Comparison of ENCODE assay signal across 20 cellular contexts in genomic region chr21:33392586-33392985, GRCh38. TPM values are rescaled to one million over a fixed set of nuclear protein-coding genes. Genes with fewer than 3 reads are reported as not detected.
DNase-seq lines count a peak whose midpoint lies in the region; ATAC-seq, FAIRE-seq and TF ChIP-seq lines count a peak whose summit lies in the region.
"Had no signal": no experiment of that assay in that cellular context is flagged by ENCODE, and none has a peak within 500 bp of the region (broad histone marks: within the 10 kb centered on the region; RNA-seq: fewer than 3 reads in every experiment).

No MANE protein-coding gene starts in this region.

- H2AFZ ChIP-seq in GM23338 (peak overlapping the region; percentile 66; the same call in 1 of the 2 replicates), H1 (ENCODE audit: low read length) (no peak overlapping the region), neuronal stem cell (ENCODE audit: low read length) (peak overlapping the region; percentile 43), Karpas-422 (ENCODE audit: low read length) (no peak overlapping the region)

- H3K18ac ChIP-seq in H1 (ENCODE audit: extremely low read depth, low read length), result no peak overlapping the region
- no peak overlapping the region for H3K18ac ChIP-seq in neuronal stem cell (ENCODE audit: low read length)

- no peak for FAIRE-seq in H1 (lab: Jason Lieb, UNC)

- no peak for TF ChIP-seq POLR2A in H1 (IDR thresholded peaks at IDR 0.05; ENCODE audit: control extremely low read depth in 1 of 2, low read depth in 2 of 2, low read length in 2 of 2)

- H3K79me2 ChIP-seq in GM23338 (replicated peaks; ENCODE audit: insufficient read depth), result no peaks in the 10 kb centered on the region
- H3K79me2 ChIP-seq in H1 (ENCODE audit: control insufficient read depth in 1 of 2, insufficient read depth in 2 of 2, low read length in 2 of 2), result no peaks in the 10 kb centered on the region
- H3K79me2 ChIP-seq in Karpas-422 (ENCODE audit: low read length), result no peaks in the 10 kb centered on the region

- H4K5ac ChIP-seq in H1 (ENCODE audit: insufficient read length, low read depth, low read length), result no peak overlapping the region

- no peaks in the 10 kb centered on the region for H4K20me1 ChIP-seq in GM23338 (replicated peaks; ENCODE audit: insufficient read depth)
- no peaks in the 10 kb centered on the region for H4K20me1 ChIP-seq in H1 (replicated peaks in 1 of 2; ENCODE audit: control insufficient read depth in 1 of 2, insufficient read depth in 2 of 2, low read length in 2 of 2)
- H4K20me1 ChIP-seq in Karpas-422 (ENCODE audit: insufficient read depth, low read depth, low read length), result no peaks in the 10 kb centered on the region

- no peak overlapping the region for H4K91ac ChIP-seq in H1 (replicated peaks; ENCODE audit: insufficient read length, low read length)
- no peak overlapping the region for H4K91ac ChIP-seq in neuronal stem cell (ENCODE audit: low read depth, low read length, poor library complexity)

- CTCF ChIA-PET in H1 (lab: Charles Lee; ENCODE audit: partially characterized antibody), result interaction anchor here (0.8 kb wide), 1 partner anchor 14 kb away, joined by 3 read pairs; no protein-coding TSS in a partner anchor

- H3K4me2 ChIP-seq in GM23338 (no peak overlapping the region), H1 (ENCODE audit: insufficient read depth in 1 of 2, low read depth in 2 of 2, low read length in 2 of 2) (no peak overlapping the region), neuronal stem cell (ENCODE audit: insufficient read depth, low read length, poor library complexity, severe bottlenecking) (no peak overlapping the region), Karpas-422 (ENCODE audit: low read depth, low read length, poor library complexity, severe bottlenecking) (no peak overlapping the region)
- H3K4me2 ChIP-seq: SK-N-SH had no signal

- H3K27ac Mint-ChIP-seq in activated T-cell treated with anti-CD3 and anti-CD28 coated beads, Interleukin-2, amount 50 U/mL, for 72 hours, result peak overlapping the region; percentile 14
- H3K27ac Mint-ChIP-seq in GM23338, result no peak overlapping the region

- no peak overlapping the region for H2BK5ac ChIP-seq in H1 (ENCODE audit: low read depth, low read length)
- H2BK5ac ChIP-seq in neuronal stem cell (ENCODE audit: low read length), result no peak overlapping the region

- no peaks in the 10 kb centered on the region for H3F3A ChIP-seq in GM23338 (replicated peaks; ENCODE audit: low read depth)

- H3K4me1 ChIP-seq in GM23338 (ENCODE audit: insufficient read depth), result no peaks in the 10 kb centered on the region
- 0 out of 7 replicates have a peak, but pooled peaks cover 0 to 2% (median 0%) of the 10 kb centered on the region in 4 experiments for H3K4me1 ChIP-seq in H1 (replicated peaks in 1 of 4; ENCODE audit: control insufficient read depth in 3 of 4, insufficient read depth in 4 of 4, low read length in 3 of 4)
- peaks cover 0 to 5% of the 10 kb centered on the region in 2 donors for H3K4me1 ChIP-seq in neuronal stem cell (ENCODE audit: control insufficient read depth in 2 of 2, insufficient read depth in 1 of 2, low read depth in 1 of 2, low read length in 2 of 2)
- no peaks in the 10 kb centered on the region for H3K4me1 ChIP-seq in Karpas-422 (ENCODE audit: low read length)
- H3K4me1 ChIP-seq: HAP-1 had no signal

- H3K4me3 Mint-ChIP-seq in activated T-cell treated with anti-CD3 and anti-CD28 coated beads, Interleukin-2, amount 50 U/mL, for 72 hours, result no peak overlapping the region
- no peak overlapping the region for H3K4me3 Mint-ChIP-seq in GM23338

- H3K9me3 Mint-ChIP-seq in activated T-cell treated with anti-CD3 and anti-CD28 coated beads, Interleukin-2, amount 50 U/mL, for 72 hours, result no peaks in the 10 kb centered on the region
- H3K9me3 Mint-ChIP-seq in GM23338, result no peaks in the 10 kb centered on the region

- H3K36me3 ChIP-seq in GM23338 (ENCODE audit: insufficient read depth) (no peaks in the 10 kb centered on the region), H1 (ENCODE audit: control insufficient read depth in 2 of 4, insufficient read depth in 4 of 4, low read length in 3 of 4) (no peaks in the 10 kb centered on the region), neuronal stem cell (replicated peaks in 1 of 2; ENCODE audit: control insufficient read depth in 2 of 2, insufficient read depth in 2 of 2, low read length in 2 of 2) (no peaks in the 10 kb centered on the region), Karpas-422 (ENCODE audit: insufficient read depth, low read length) (no peaks in the 10 kb centered on the region)
- H3K36me3 ChIP-seq: HAP-1 had no signal

- no peak overlapping the region for H3K27ac ChIP-seq in GM23338 (ENCODE audit: low read depth)
- H3K27ac ChIP-seq in H1 (ENCODE audit: low read depth, low read length), result no peak overlapping the region
- H3K27ac ChIP-seq in neuronal stem cell (replicated peaks; ENCODE audit: low read length), result no peak overlapping the region
- H3K27ac ChIP-seq in Karpas-422 (ENCODE audit: low read length), result no peak overlapping the region

- H4K8ac ChIP-seq in H1 (ENCODE audit: extremely low read depth, insufficient read depth, low read length), result no peak overlapping the region
- no peak overlapping the region for H4K8ac ChIP-seq in neuronal stem cell (ENCODE audit: low read depth, low read length)

- no peaks in the 10 kb centered on the region; the same call in 1 of the 2 replicates for H3K23me2 ChIP-seq in H1 (ENCODE audit: low read depth, low read length)

- H3K79me1 ChIP-seq in H1 (ENCODE audit: low read depth, low read length), result no peaks in the 10 kb centered on the region
- no peaks in the 10 kb centered on the region for H3K79me1 ChIP-seq in neuronal stem cell (ENCODE audit: low read depth, low read length)

- no peaks in the 10 kb centered on the region for H3K9me2 ChIP-seq in GM23338 (ENCODE audit: insufficient read depth)
- no peaks in the 10 kb centered on the region for H3K9me2 ChIP-seq in Karpas-422 (replicated peaks; ENCODE audit: insufficient read depth, low read length)
- H3K9me2 ChIP-seq: SK-N-SH had no signal

- H3K9me3 ChIP-seq in H1 (ENCODE audit: insufficient read depth in 2 of 2, low read depth in 1 of 2, low read length in 1 of 2), result no peaks in the 10 kb centered on the region
- no peaks in the 10 kb centered on the region for H3K9me3 ChIP-seq in neuronal stem cell (replicated peaks in 1 of 2; ENCODE audit: control insufficient read depth in 2 of 2, insufficient read depth in 1 of 2, low read depth in 1 of 2, low read length in 2 of 2)
- no peaks in the 10 kb centered on the region for H3K9me3 ChIP-seq in Karpas-422 (ENCODE audit: low read length)
- H3K9me3 ChIP-seq: HAP-1, SK-N-SH had no signal

- no peak overlapping the region for H3K56ac ChIP-seq in H1 (replicated peaks; ENCODE audit: insufficient read length, low read depth, low read length)

- no peaks in the 10 kb centered on the region for H3K4me1 Mint-ChIP-seq in activated T-cell treated with anti-CD3 and anti-CD28 coated beads, Interleukin-2, amount 50 U/mL, for 72 hours (ENCODE audit: low read depth)
- peaks cover 4% of the 10 kb centered on the region for H3K4me1 Mint-ChIP-seq in GM23338

- TF ChIP-seq RAD21 in H1 (IDR thresholded peaks at IDR 0.05 in 1 of 2, conservative IDR thresholded peaks at IDR 0.05 in 1 of 2; ENCODE audit: low read depth in 2 of 2, low read length in 2 of 2), result no peak

- no peak overlapping the region for H2AK5ac ChIP-seq in H1 (ENCODE audit: low read depth, low read length)
- no peak overlapping the region for H2AK5ac ChIP-seq in neuronal stem cell (ENCODE audit: low read depth, low read length)

- TF ChIP-seq EP300 in H1 (IDR thresholded peaks at IDR 0.05; ENCODE audit: borderline replicate concordance in 1 of 2, low read depth in 2 of 2, low read length in 2 of 2), result no peak

- H3K27me3 Mint-ChIP-seq in activated T-cell treated with anti-CD3 and anti-CD28 coated beads, Interleukin-2, amount 50 U/mL, for 72 hours (ENCODE audit: low read depth), result peaks cover 31% of the 10 kb centered on the region
- no peaks in the 10 kb centered on the region for H3K27me3 Mint-ChIP-seq in GM23338 (ENCODE audit: insufficient read depth, low read depth, poor library complexity)

- H3K4me3 ChIP-seq in GM23338, result no peak overlapping the region
- no peak overlapping the region for H3K4me3 ChIP-seq in H1 (ENCODE audit: extremely low read depth in 1 of 4, insufficient read depth in 2 of 4, low read depth in 3 of 4, low read length in 4 of 4)
- H3K4me3 ChIP-seq in neuronal stem cell (ENCODE audit: low read length in 2 of 2), result no peak overlapping the region
- no peak overlapping the region for H3K4me3 ChIP-seq in Karpas-422 (ENCODE audit: low read length)
- H3K4me3 ChIP-seq: HAP-1 had no signal

- POLR2A ChIA-PET in H1 (lab: Charles Lee; ENCODE audit: partially characterized antibody), result interaction anchor here (1.4 kb wide), 1 partner anchor 10 kb away, joined by 3 read pairs; the partner anchor contains the start of gene IFNGR2

- H3K4ac ChIP-seq in H1 (replicated peaks; ENCODE audit: insufficient read length, low read depth, low read length), result no peak overlapping the region
- H3K4ac ChIP-seq in neuronal stem cell (ENCODE audit: low read length), result no peak overlapping the region

- WGBS in H1 (ENCODE audit: extremely low coverage in 1 of 2, insufficient coverage in 1 of 2, insufficient read length in 1 of 2, insufficient replicate concordance in 2 of 2, low coverage in 1 of 2, low lambda C conversion rate in 2 of 2, missing lambda C conversion rate in 1 of 2), 2 experiments, result 77% methylated on average over 9 of the region's 9 CpGs; no CpG with 5 or more reads in 1 of the 2 experiments
- WGBS in neuronal stem cell (ENCODE audit: extremely low coverage in 2 of 2, insufficient read length in 2 of 2, insufficient replicate concordance in 1 of 2), 2 donors, result no CpG with 5 or more reads among the region's 9 CpGs

- H3K9ac ChIP-seq in H1 (replicated peaks in 1 of 4; ENCODE audit: extremely low read depth in 1 of 4, low read depth in 3 of 4, low read length in 3 of 4) (no peak overlapping the region), neuronal stem cell (ENCODE audit: low read depth, low read length, poor library complexity) (no peak overlapping the region), Karpas-422 (ENCODE audit: low read length) (no peak overlapping the region)
- H3K9ac ChIP-seq: SK-N-SH had no signal

- H3K23ac ChIP-seq in H1 (ENCODE audit: insufficient read length), result no peak overlapping the region
- H3K23ac ChIP-seq in neuronal stem cell (ENCODE audit: low read depth, low read length, poor library complexity), result no peak overlapping the region

- H2BK15ac ChIP-seq in H1 (ENCODE audit: low read length) (no peak overlapping the region), neuronal stem cell (ENCODE audit: low read length) (no peak overlapping the region)

- H2BK120ac ChIP-seq in H1 (replicated peaks; ENCODE audit: low read depth, low read length) (no peak overlapping the region), neuronal stem cell (ENCODE audit: low read depth, low read length) (no peak overlapping the region)

- TF ChIP-seq CTCF in GM23338 (conservative IDR thresholded peaks at IDR 0.05; ENCODE audit: low read depth in 2 of 2) (no peak), H1 (IDR thresholded peaks at IDR 0.05; ENCODE audit: control extremely low read depth in 1 of 3, insufficient read depth in 1 of 3, low read depth in 1 of 3, low read length in 3 of 3) (no peak)

- peak overlapping the region; percentile 5; the same call in 1 of the 2 replicates for H2BK12ac ChIP-seq in H1 (ENCODE audit: low read depth, low read length)
- no peak overlapping the region for H2BK12ac ChIP-seq in neuronal stem cell (ENCODE audit: low read length)

- H2BK20ac ChIP-seq in H1 (ENCODE audit: low read length), result 0 out of 2 replicates have a peak overlapping the region, but pooled peaks have one; percentile 6

- no peaks in the 10 kb centered on the region for H3K36me3 Mint-ChIP-seq in activated T-cell treated with anti-CD3 and anti-CD28 coated beads, Interleukin-2, amount 50 U/mL, for 72 hours (ENCODE audit: insufficient read depth in 2 of 2)
- no peaks in the 10 kb centered on the region for H3K36me3 Mint-ChIP-seq in GM23338 (ENCODE audit: low read depth)

- no peaks in the 10 kb centered on the region for H3K27me3 ChIP-seq in GM23338 (ENCODE audit: insufficient read depth)
- no peaks in the 10 kb centered on the region; a peak in 1 of 7 replicates for H3K27me3 ChIP-seq in H1 (replicated peaks in 1 of 4; ENCODE audit: control insufficient read depth in 3 of 4, extremely low read depth in 1 of 4, insufficient read depth in 3 of 4, low read length in 3 of 4)
- no peaks in the 10 kb centered on the region for H3K27me3 ChIP-seq in neuronal stem cell (ENCODE audit: control insufficient read depth in 3 of 3, insufficient read depth in 3 of 3, low read depth in 1 of 3, low read length in 3 of 3)
- no peaks in the 10 kb centered on the region for H3K27me3 ChIP-seq in Karpas-422 (ENCODE audit: low read length)

- DNase-seq in activated T-cell treated with anti-CD3 and anti-CD28 coated beads, Interleukin-2, amount 50 U/mL, for 72 hours, result no peak
- no peak for DNase-seq in activated T-cell treated with anti-CD3 and anti-CD28 coated beads, Interleukin-2, amount 50 U/mL, for 1 hour
- DNase-seq in GM23338 (ENCODE audit: low spot score) (no peak), H1 (ENCODE audit: low read depth in 1 of 2, low spot score in 2 of 2) (no peak), neuronal stem cell (ENCODE audit: low spot score) (no peak), NCI-H1417 treated with DMSO at 0.1 percent for 48 hours (lab: John Stamatoyannopoulos, UW) (no peak), NCI-H446 treated with DMSO at 0.1 percent for 48 hours (lab: John Stamatoyannopoulos, UW) (no peak), Karpas-422 (no peak)
- DNase-seq: 8988T; AML-193; DMS79 treated with DMSO at 0.1 percent for 48 hours; KBM-7; NCI-H1417; NCI-H187; NCI-H510A treated with DMSO at 0.1 percent for 48 hours; NCI-H774; NK-92 treated with Interleukin-12 subunit alpha and Interleukin-12 subunit beta, amount 100 ng/mL, for 24 hours; SIG-M5; SK-N-SH had no signal

- H3K14ac ChIP-seq in H1 (ENCODE audit: insufficient read length) (no peak overlapping the region), neuronal stem cell (ENCODE audit: low read length) (no peak overlapping the region)

- ATAC-seq in activated T-cell treated with anti-CD3 and anti-CD28 coated beads, Interleukin-2, amount 50 U/mL, for 72 hours (replicated peaks in 1 of 2), result no peak
- ATAC-seq in GM23338, result no peak

RNA-seq across cellular contexts. Expression of gene IFNGR2, which starts 10.6 kb away (rescaled TPM):
- 10 to 100 TPM; 25.2 to 34.6 TPM for total RNA-seq in activated T-cell treated with anti-CD3 and anti-CD28 coated beads, Interleukin-2, amount 50 U/mL, for 72 hours
- 21.9 and 25.0 TPM in 2 replicates for total RNA-seq in GM23338 (2014; rRNA removed; shearing (Covaris generic))
- 29.4 and 29.9 TPM in 2 replicates for polyA plus RNA-seq in GM23338 (2016; fragmentation: Nextera tagmentation; extraction: Ambion mirVana)
- total RNA-seq in H1 (2021; fragmentation: NEBNext Ultra II Directional; extraction: Animal tissue kit (Norgen Biotek cat#: 25700)), result 34.9 and 36.0 TPM in 2 replicates
- polyA plus RNA-seq in H1 (2011; rRNA removed), result 33.4 and 46.4 TPM in 2 replicates
- polyA plus RNA-seq in H1 (2011; cell fraction: cytosol; rRNA removed), result 39.1 TPM
- polyA plus RNA-seq in H1 (2011; cell fraction: nucleus; rRNA removed), result 37.9 TPM
- polyA plus RNA-seq in H1 (2012, experiment 1 of 2), result 37.0 to 39.3 TPM (median 37.9 TPM) in 4 replicates
- polyA plus RNA-seq in H1 (2012, experiment 2 of 2), result 36.4 TPM
- 25.9 TPM for polyA plus RNA-seq in H1 (2013, experiment 1 of 2)
- polyA plus RNA-seq in H1 (2013, experiment 2 of 2), result 27.9 TPM
- 60.5 and 66.1 TPM in 2 replicates for polyA minus RNA-seq in H1 (2011; rRNA and poly(A)+ RNA removed)
- polyA minus RNA-seq in H1 (2011; cell fraction: cytosol; rRNA and poly(A)+ RNA removed), result 31.0 TPM
- polyA minus RNA-seq in H1 (2011; cell fraction: nucleus; rRNA and poly(A)+ RNA removed), result 27.3 TPM
- polyA plus RNA-seq in neuronal stem cell (2013, experiment 1 of 2), result 70.2 TPM
- 68.9 TPM for polyA plus RNA-seq in neuronal stem cell (2013, experiment 2 of 2)
- total RNA-seq in Karpas-422 (2014; rRNA removed; shearing (Covaris generic); ENCODE audit: low replicate concordance), result 30.4 and 52.1 TPM in 2 replicates

Comparison
In these comparisons a context has a peak if more than half of its experiments do, and no peak if none do; other contexts are left out.
1. H2AFZ ChIP-seq: peak in GM23338 (single experiment) and neuronal stem cell (single experiment); none in H1 (single experiment) and Karpas-422 (single experiment).